Comparison of ENCODE assay signal across 13 cellular contexts in genomic region chr10:80501381-80501912, GRCh38. TPM values are rescaled to one million over a fixed set of nuclear protein-coding genes. Genes with fewer than 3 reads are reported as not detected.
DNase-seq lines count a peak whose midpoint lies in the region; ATAC-seq, FAIRE-seq and TF ChIP-seq lines count a peak whose summit lies in the region.
"Had no signal": no experiment of that assay in that cellular context is flagged by ENCODE, and none has a peak within 500 bp of the region (broad histone marks: within the 10 kb centered on the region; RNA-seq: fewer than 3 reads in every experiment).

No MANE protein-coding gene starts in this region.

- ATAC-seq in GM21619 (IDR thresholded peaks at IDR 0.05; ENCODE audit: unreplicated experiment), result no peak

- H3K27ac Mint-ChIP-seq in activated T-helper 2 cell treated with anti-CD3 and anti-CD28 coated beads, Interferon-gamma antibody, Interleukin-2, Interleukin-4, amounts not matched to agents 10 μg/mL and 5 μg/mL and 100 μg/mL, durations not matched to agents 14 hours and 24 hours and 36 hours, result peak overlapping the region; percentile 54

- H3K4me1 ChIP-seq in kidney (ENCODE audit: control insufficient read depth in 1 of 2, insufficient read depth in 1 of 2, low read depth in 1 of 2, low read length in 2 of 2), result peaks cover 62 to 80% of the 10 kb centered on the region in 2 donors

- H3K9me3 Mint-ChIP-seq in activated T-helper 2 cell treated with anti-CD3 and anti-CD28 coated beads, Interferon-gamma antibody, Interleukin-2, Interleukin-4, amounts not matched to agents 10 μg/mL and 5 μg/mL and 100 μg/mL, durations not matched to agents 14 hours and 24 hours and 36 hours, result peaks cover 7% of the 10 kb centered on the region

- H3K4me3 Mint-ChIP-seq in activated T-helper 2 cell treated with anti-CD3 and anti-CD28 coated beads, Interferon-gamma antibody, Interleukin-2, Interleukin-4, amounts not matched to agents 10 μg/mL and 5 μg/mL and 100 μg/mL, durations not matched to agents 14 hours and 24 hours and 36 hours (ENCODE audit: low read depth), result no peak overlapping the region

- H3K36me3 ChIP-seq in kidney (ENCODE audit: control insufficient read depth in 1 of 2, insufficient read depth in 2 of 2, low read length in 2 of 2), result peaks cover 0 to 7% of the 10 kb centered on the region in 2 donors
- H3K36me3 ChIP-seq: ascending aorta had no signal

- H3K27me3 Mint-ChIP-seq in activated T-helper 2 cell treated with anti-CD3 and anti-CD28 coated beads, Interferon-gamma antibody, Interleukin-2, Interleukin-4, amounts not matched to agents 10 μg/mL and 5 μg/mL and 100 μg/mL, durations not matched to agents 14 hours and 24 hours and 36 hours (ENCODE audit: low read depth), result no peaks in the 10 kb centered on the region

- peak; percentile 49 for DNase-seq in activated CD8-positive, alpha-beta memory T cell treated with anti-CD3 and anti-CD28 coated beads, Interleukin-2, amount 50 U/mL, for 48 hours
- DNase-seq in activated CD8-positive, alpha-beta memory T cell treated with anti-CD3 and anti-CD28 coated beads for 24 hours, result no peak
- DNase-seq in activated T-helper 2 cell treated with anti-CD3 and anti-CD28 coated beads, Interferon-gamma antibody, Interleukin-2, Interleukin-4, amounts not matched to agents 10 μg/mL and 5 μg/mL and 100 μg/mL, durations not matched to agents 14 hours and 24 hours and 36 hours (ENCODE audit: low spot score), result no peak
- DNase-seq in kidney, result no peak
- DNase-seq in substantia nigra (lab: John Stamatoyannopoulos, UW), result no peak
- DNase-seq in NCI-H2029 treated with DMSO at 0.1 percent for 48 hours (lab: John Stamatoyannopoulos, UW), result no peak
- no peak for DNase-seq in stimulated activated CD4-positive, alpha-beta T cell treated with anti-CD3 and anti-CD28 coated beads, Interleukin-2, amount 100 ng/mL, for 24 hours
- DNase-seq: GM23248, NCI-H2029, retina had no signal

- intact Hi-C loops in activated T-helper 2 cell treated with anti-CD3 and anti-CD28 coated beads, Interferon-gamma antibody, Interleukin-2, Interleukin-4, amounts not matched to agents 10 μg/mL and 5 μg/mL and 100 μg/mL, durations not matched to agents 14 hours and 24 hours and 36 hours (cut with micrococcal nuclease), result no loop called here
- intact Hi-C loops in kidney (cut with DNase I), result loop anchor here (5.0 kb wide), 1 partner anchor 44 kb away; no protein-coding TSS in a partner anchor

- FAIRE-seq in kidney (lab: Jason Lieb, UNC), result no peak
- FAIRE-seq: GM12892 had no signal

- no peak overlapping the region for H3K9ac ChIP-seq in kidney (ENCODE audit: low read length in 2 of 2)
- H3K9ac ChIP-seq: GM23248 had no signal

- H3K4me1 Mint-ChIP-seq in activated T-helper 2 cell treated with anti-CD3 and anti-CD28 coated beads, Interferon-gamma antibody, Interleukin-2, Interleukin-4, amounts not matched to agents 10 μg/mL and 5 μg/mL and 100 μg/mL, durations not matched to agents 14 hours and 24 hours and 36 hours (ENCODE audit: low read depth), result peaks cover 83% of the 10 kb centered on the region

- H3K9me3 ChIP-seq in kidney (ENCODE audit: control insufficient read depth in 1 of 2, low read length in 2 of 2), result no peaks in the 10 kb centered on the region

- H3K4me3 ChIP-seq in kidney (ENCODE audit: low read length in 2 of 2), result no peak overlapping the region
- H3K4me3 ChIP-seq: ascending aorta, GM23248 had no signal

- no peak for TF ChIP-seq CTCF in kidney (IDR thresholded peaks at IDR 0.05; ENCODE audit: borderline replicate concordance, extremely low read depth, insufficient read depth)

- peaks cover 38% of the 10 kb centered on the region for H3K36me3 Mint-ChIP-seq in activated T-helper 2 cell treated with anti-CD3 and anti-CD28 coated beads, Interferon-gamma antibody, Interleukin-2, Interleukin-4, amounts not matched to agents 10 μg/mL and 5 μg/mL and 100 μg/mL, durations not matched to agents 14 hours and 24 hours and 36 hours (ENCODE audit: low read depth)

- H3K27ac ChIP-seq in kidney (ENCODE audit: low read depth in 2 of 2, low read length in 2 of 2) (peak overlapping the region; percentile 28 to 43), substantia nigra (ENCODE audit: low read depth, low read length, poor library complexity, severe bottlenecking) (peak overlapping the region; percentile 59)
- H3K27ac ChIP-seq: GM23248 had no signal

RNA-seq across cellular contexts. Expression of gene SH2D4B, which starts 36.3 kb away (rescaled TPM):
- total RNA-seq in activated T-helper 2 cell treated with anti-CD3 and anti-CD28 coated beads, Interferon-gamma antibody, Interleukin-2, Interleukin-4, amounts not matched to agents 10 μg/mL and 5 μg/mL and 100 μg/mL, durations not matched to agents 14 hours and 24 hours and 36 hours, result 0.05 TPM in 1 of 2 replicates, not detected in the other
- 0.09 TPM for total RNA-seq in kidney
- not detected for polyA plus RNA-seq in kidney (ENCODE audit: insufficient read depth, low read depth, low replicate concordance)
- total RNA-seq: ascending aorta, GM23248 had no signal
- polyA plus RNA-seq: GM23248 had no signal

RNA-seq across cellular contexts. Expression of gene TSPAN14, which starts 47.3 kb away (rescaled TPM):
- total RNA-seq in activated T-helper 2 cell treated with anti-CD3 and anti-CD28 coated beads, Interferon-gamma antibody, Interleukin-2, Interleukin-4, amounts not matched to agents 10 μg/mL and 5 μg/mL and 100 μg/mL, durations not matched to agents 14 hours and 24 hours and 36 hours, result 45.4 and 51.1 TPM in 2 replicates
- 183 TPM for total RNA-seq in kidney
- 36.8 TPM for polyA plus RNA-seq in kidney (ENCODE audit: insufficient read depth, low read depth, low replicate concordance)
